20 cellular contexts compared by ENCODE assay signal in genomic region chr5:137174206-137174605, GRCh38.
"Had no signal": no experiment of that assay in that cellular context is flagged by ENCODE, and none has a peak within 500 bp of the region (broad histone marks: within the 10 kb centered on the region; RNA-seq: fewer than 3 reads in every experiment).

No MANE protein-coding gene starts in this region.

- DNase-seq: colonic mucosa; cortex of kidney; dermis blood vessel endothelial cell; effector CD4-positive, alpha-beta T cell; effector CD8-positive, alpha-beta T cell; effector memory CD4-positive, alpha-beta T cell; effector memory CD8-positive, alpha-beta T cell; endodermal cell; erythroblast; esophagus squamous epithelium; foreskin fibroblast; foreskin keratinocyte; foreskin melanocyte; gastrocnemius medialis; glutamatergic neuron; head of caudate nucleus; heart left ventricle; heart right ventricle had no signal

- ATAC-seq: effector memory CD8-positive, alpha-beta T cell; esophagus mucosa; foreskin keratinocyte; gastrocnemius medialis; gastroesophageal sphincter; heart left ventricle; heart right ventricle had no signal
